8 cellular contexts compared by ENCODE assay signal in genomic region chr1:4652631-4653327, GRCh38. TPM values are rescaled to one million over a fixed set of nuclear protein-coding genes. Genes with fewer than 3 reads are reported as not detected.
DNase-seq lines count a peak whose midpoint lies in the region.

No MANE protein-coding gene starts in this region.

- DNase-seq in DMS53 (lab: John Stamatoyannopoulos, UW) = peak; percentile 16
- no peak for DNase-seq in DMS53 treated with DMSO at 0.1 percent for 48 hours (lab: John Stamatoyannopoulos, UW; ENCODE audit: unreplicated experiment)
- DNase-seq in MV-4-11 (lab: John Stamatoyannopoulos, UW) = peak; percentile 21
- peak; percentile 32 to 46 for DNase-seq in activated CD4-positive, alpha-beta T cell treated with anti-CD3 and anti-CD28 coated beads, Interleukin-2, amount 50 U/mL, for 4 hours
- DNase-seq in dermis blood vessel endothelial cell = peak; percentile 71
- DNase-seq in midbrain (lab: John Stamatoyannopoulos, UW) = peak; percentile 51
- peak; percentile 81 for DNase-seq in stimulated activated CD8-positive, alpha-beta memory T cell treated with anti-CD3 and anti-CD28 coated beads, Interleukin-4, amount 100 ng/mL, for 48 hours
- DNase-seq in NCI-H187 (lab: John Stamatoyannopoulos, UW) = no peak

RNA-seq across cellular contexts. Expression of gene AJAP1, which starts 1.6 kb away (rescaled TPM):
- 0.05 and 0.17 TPM in 2 replicates for total RNA-seq in dermis blood vessel endothelial cell

Comparison
In these comparisons a context has a peak if more than half of its experiments do, and no peak if none do; other contexts are left out.
1. DNase-seq: peak in DMS53 (single experiment), MV-4-11 (single experiment), activated CD4-positive, alpha-beta T cell treated with anti-CD3 and anti-CD28 coated beads, Interleukin-2, amount 50 U/mL, for 4 hours (2 of 2), dermis blood vessel endothelial cell (single experiment), midbrain (single experiment) and stimulated activated CD8-positive, alpha-beta memory T cell treated with anti-CD3 and anti-CD28 coated beads, Interleukin-4, amount 100 ng/mL, for 48 hours (single experiment); none in DMS53 treated with DMSO at 0.1 percent for 48 hours (single experiment) and NCI-H187 (0 of 2).